In genomic region chr2:168030862-168031624, GRCh38 we compare ENCODE assay signal across 10 cellular contexts.
A peak's percentile ranks its signal among the peaks of the same experiment; 100 is the strongest.
DNase-seq lines count a peak whose midpoint lies in the region; ATAC-seq and TF ChIP-seq lines count a peak whose summit lies in the region.
"Had no signal": no experiment of that assay in that cellular context is flagged by ENCODE, and none has a peak within 500 bp of the region (broad histone marks: within the 10 kb centered on the region; RNA-seq: fewer than 3 reads in every experiment).

No MANE protein-coding gene starts in this region.

- no CpG with 5 or more reads among the region's 5 CpGs for WGBS in trophoblast cell (ENCODE audit: extremely low coverage, insufficient coverage, insufficient read length)

- H2BK12ac ChIP-seq in trophoblast cell (ENCODE audit: low read length) = no peak overlapping the region

- no peaks in the 10 kb centered on the region for H3K4me1 ChIP-seq in trophoblast cell (ENCODE audit: control insufficient read depth in 1 of 2, insufficient read depth in 2 of 2, low read length in 2 of 2)

- H3K4me2 ChIP-seq in trophoblast cell (ENCODE audit: low read length) = no peak overlapping the region

- no peak overlapping the region for H2BK5ac ChIP-seq in trophoblast cell (ENCODE audit: low read depth, low read length, poor library complexity)

- no peak overlapping the region for H3K4me3 ChIP-seq in cardiac fibroblast (replicated peaks in 1 of 2; ENCODE audit: low read depth in 2 of 2, low read length in 2 of 2)
- no peak overlapping the region for H3K4me3 ChIP-seq in trophoblast cell (ENCODE audit: low read depth, low read length)

- H3K27ac ChIP-seq in trophoblast cell (ENCODE audit: low read depth, low read length) = no peak overlapping the region
- H3K27ac ChIP-seq: neutrophil had no signal

- no peak overlapping the region for H2AK5ac ChIP-seq in trophoblast cell (ENCODE audit: low read length)

- DNase-seq in AG08396 (ENCODE audit: low spot score) = peak; percentile 79
- peak; percentile 33 to 79 for DNase-seq in cardiac fibroblast (ENCODE audit: low read depth in 2 of 2)
- DNase-seq in NCI-H1105 (lab: John Stamatoyannopoulos, UW) = no peak
- no peak for DNase-seq in RKO (ENCODE audit: low spot score)
- no peak for DNase-seq in trophoblast cell
- DNase-seq in left ventricle myocardium superior = no peak
- DNase-seq: central memory CD4-positive, alpha-beta T cell had no signal

- ATAC-seq in GM19324 (IDR thresholded peaks at IDR 0.05; ENCODE audit: low FRiP score, unreplicated experiment) (peak; percentile 71), HG03108 (IDR thresholded peaks at IDR 0.05; ENCODE audit: unreplicated experiment) (peak; percentile 90), left ventricle myocardium superior (no peak)

- no peaks in the 10 kb centered on the region for H3K36me3 ChIP-seq in trophoblast cell (ENCODE audit: control insufficient read depth in 1 of 2, insufficient read depth in 2 of 2, low read length in 2 of 2)
- H3K36me3 ChIP-seq: neutrophil had no signal

- H3K9ac ChIP-seq in trophoblast cell (ENCODE audit: low read length) = no peak overlapping the region

- no peak overlapping the region for H4K91ac ChIP-seq in trophoblast cell (ENCODE audit: low read depth, low read length)

- H2AFZ ChIP-seq in trophoblast cell (ENCODE audit: insufficient read depth, low read length, poor library complexity) = no peak overlapping the region

- no peaks in the 10 kb centered on the region for H3K79me2 ChIP-seq in trophoblast cell (ENCODE audit: control insufficient read depth, insufficient read depth, low read length, poor library complexity)

- H3K23ac ChIP-seq in trophoblast cell (ENCODE audit: low read length) = no peak overlapping the region

- H3K9me3 ChIP-seq in trophoblast cell (ENCODE audit: insufficient read depth, low read depth, low read length) = no peaks in the 10 kb centered on the region
- H3K9me3 ChIP-seq: neutrophil had no signal

- no peak overlapping the region for H2BK120ac ChIP-seq in trophoblast cell (ENCODE audit: insufficient read depth, low read length, poor library complexity)

- intact Hi-C loops in left ventricle myocardium superior (cut with micrococcal nuclease) = no loop called here

- H4K12ac ChIP-seq in trophoblast cell (ENCODE audit: low read depth, low read length) = no peak overlapping the region

- no peaks in the 10 kb centered on the region for H3K27me3 ChIP-seq in trophoblast cell (ENCODE audit: insufficient read depth, low read length)
- H3K27me3 ChIP-seq: neutrophil had no signal

- no peak overlapping the region for H3K14ac ChIP-seq in trophoblast cell (ENCODE audit: low read length)

- H3K18ac ChIP-seq in trophoblast cell (ENCODE audit: low read length) = no peak overlapping the region

- no peak for TF ChIP-seq CTCF in cardiac fibroblast (IDR thresholded peaks at IDR 0.05; ENCODE audit: low read depth, low read length)

- H3K4ac ChIP-seq in trophoblast cell (ENCODE audit: low read depth, low read length) = no peak overlapping the region

- no peak overlapping the region for H4K8ac ChIP-seq in trophoblast cell (ENCODE audit: low read depth, low read length)

- H3K79me1 ChIP-seq in trophoblast cell (ENCODE audit: low read length) = no peaks in the 10 kb centered on the region

Comparison
In these comparisons a context has a peak if more than half of its experiments do, and no peak if none do; other contexts are left out.
1. DNase-seq: peak in AG08396 (single experiment) and cardiac fibroblast (2 of 2); none in NCI-H1105 (single experiment), RKO (single experiment), trophoblast cell (0 of 2) and left ventricle myocardium superior (single experiment).